25 cellular contexts compared by ENCODE assay signal in the genomic region with DNA sequence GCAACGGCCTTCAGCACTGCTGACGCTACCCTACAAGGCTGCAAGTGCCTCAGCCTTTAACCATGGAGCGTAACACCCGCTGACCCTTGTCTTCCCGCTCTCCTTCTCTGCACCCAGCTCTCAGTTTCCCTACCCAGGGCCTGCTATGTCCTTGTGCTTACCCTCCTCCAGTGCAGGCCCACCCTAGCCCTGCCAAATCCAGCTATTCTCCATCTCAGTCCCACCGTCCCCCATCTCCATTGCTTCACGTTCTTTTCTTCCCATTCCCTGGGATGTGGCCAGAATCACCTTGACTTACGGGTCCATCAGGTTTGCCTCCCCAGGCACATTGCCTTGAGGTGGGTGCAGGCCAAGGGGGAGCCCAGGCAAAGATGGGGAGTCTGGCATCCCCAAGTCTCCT.
DNase-seq lines count a peak whose midpoint lies in the region; ATAC-seq, FAIRE-seq and TF ChIP-seq lines count a peak whose summit lies in the region.
"Had no signal": no experiment of that assay in that cellular context is flagged by ENCODE, and none has a peak within 500 bp of the region (broad histone marks: within the 10 kb centered on the region; RNA-seq: fewer than 3 reads in every experiment).

No MANE protein-coding gene starts in this region.

- no peak overlapping the region for H3K14ac ChIP-seq in H9 (ENCODE audit: insufficient read depth, low read length)

- TF ChIP-seq EP300 in GM12878 (IDR thresholded peaks at IDR 0.05; ENCODE audit: borderline replicate concordance in 1 of 2, control insufficient read depth in 1 of 2, low read depth in 2 of 2, low read length in 2 of 2): no peak

- no TSS peak for BruUV-seq in GM12878 (replicated peaks; lab: Mats Ljungman, UMichigan)

- DNase-seq in H9 (peak; percentile 17), GM12878 (ENCODE audit: low read depth, low spot score) (no peak), naive B cell (no peak), cerebellar nuclear complex (lab: John Stamatoyannopoulos, UW) (no peak), NCI-H1436 (lab: John Stamatoyannopoulos, UW) (no peak)
- DNase-seq in stimulated activated naive B cell treated with anti-CD40 and anti-IgM and Interleukin-4, amounts not matched to agents 10 μg/mL and 1 μg/mL and 100 μg/mL, for 72 hours: no peak
- DNase-seq: CD8-positive, alpha-beta T cell; DND-41; HFFc6; KG1; MG63; NCI-H1694; NCI-H2029 treated with DMSO at 0.1 percent for 48 hours; NCI-H2227 treated with DMSO at 0.1 percent for 48 hours; NCI-H526 treated with DMSO at 0.1 percent for 48 hours; Peyer's patch; SHP77 treated with DMSO at 0.1 percent for 48 hours; SW 1271 had no signal

- TF ChIP-seq CTCF in H9 (conservative IDR thresholded peaks at IDR 0.05) (no peak), GM12878 (IDR thresholded peaks at IDR 0.05 in 2 of 3, conservative IDR thresholded peaks at IDR 0.05 in 1 of 3; ENCODE audit: control insufficient read depth in 2 of 3, extremely low read depth in 1 of 3, insufficient read depth in 1 of 3, low read depth in 3 of 3, low read length in 3 of 3) (no peak)

- H4K8ac ChIP-seq in H9 (replicated peaks; ENCODE audit: insufficient read length, low read depth, low read length): no peak overlapping the region

- H3K4me1 Mint-ChIP-seq in H9: peaks cover 15 to 22% of the 10 kb centered on the region in 2 experiments
- peaks cover 53 to 77% (median 74%) of the 10 kb centered on the region in 3 donors for H3K4me1 Mint-ChIP-seq in naive B cell
- H3K4me1 Mint-ChIP-seq in stimulated activated naive B cell treated with anti-CD40 and anti-IgM and Interleukin-4, amounts not matched to agents 10 μg/mL and 1 μg/mL and 100 μg/mL, for 72 hours: peaks cover 58 to 91% of the 10 kb centered on the region in 2 donors

- peaks cover 29 to 49% of the 10 kb centered on the region in 2 experiments for H3K36me3 ChIP-seq in GM12878 (ENCODE audit: control insufficient read depth in 2 of 2, insufficient read depth in 2 of 2, low read length in 1 of 2)
- H3K36me3 ChIP-seq: HAP-1, MG63, Peyer's patch had no signal

- no peak overlapping the region for H3K4me3 ChIP-seq in GM12878
- H3K4me3 ChIP-seq: A549, GM23338, HAP-1, MG63, Peyer's patch, SK-N-MC had no signal

- no peak overlapping the region for H2BK120ac ChIP-seq in H9 (ENCODE audit: low read depth, low read length, poor library complexity, severe bottlenecking)

- no peaks in the 10 kb centered on the region for H3K27me3 ChIP-seq in H9 (ENCODE audit: insufficient read depth, low read length)
- H3K27me3 ChIP-seq in GM12878 (replicated peaks in 1 of 2; ENCODE audit: control insufficient read depth in 2 of 2, insufficient read depth in 2 of 2, low read length in 1 of 2): no peaks in the 10 kb centered on the region
- H3K27me3 ChIP-seq: MG63, Peyer's patch had no signal

- no peak overlapping the region for H3K4ac ChIP-seq in H9 (ENCODE audit: low read depth, low read length)

- H2BK5ac ChIP-seq in H9 (ENCODE audit: insufficient read length, low read length): no peak overlapping the region

- no peak overlapping the region for H3K18ac ChIP-seq in H9 (ENCODE audit: insufficient read length, low read depth, low read length)

- H3K27me3 Mint-ChIP-seq in H9 (ENCODE audit: low read depth) (peaks cover 5% of the 10 kb centered on the region), naive B cell (no peaks in the 10 kb centered on the region)
- no peaks in the 10 kb centered on the region for H3K27me3 Mint-ChIP-seq in stimulated activated naive B cell treated with anti-CD40 and anti-IgM and Interleukin-4, amounts not matched to agents 10 μg/mL and 1 μg/mL and 100 μg/mL, for 72 hours

- CTCF ChIA-PET in GM12878 (lab: Yijun Ruan, JAX): interaction anchor here (0.9 kb wide), 1 partner anchor 14 kb away, joined by 3 read pairs; no protein-coding TSS in a partner anchor

- H2BK12ac ChIP-seq in H9 (ENCODE audit: insufficient read length, low read depth, low read length): no peak overlapping the region

- H4K91ac ChIP-seq in H9 (ENCODE audit: insufficient read length, low read depth, low read length): no peak overlapping the region

- no peak for FAIRE-seq in GM12878 (lab: Jason Lieb, UNC)
- FAIRE-seq: A549, HTR-8/SVneo had no signal

- 0 out of 2 replicates have a peak, but pooled peaks have one; percentile 21 for TF ChIP-seq POLR2A in GM12878 (IDR thresholded peaks at IDR 0.05; ENCODE audit: low read depth, low read length)

- in situ Hi-C loops in GM12878 (cut with MboI): loop anchor here (25.0 kb wide), 1 partner anchor 1044 kb away; no protein-coding TSS in a partner anchor

- H4K20me1 ChIP-seq in H9 (ENCODE audit: control insufficient read depth, insufficient read depth, insufficient read length) (no peaks in the 10 kb centered on the region), GM12878 (ENCODE audit: control insufficient read depth, insufficient read depth) (no peaks in the 10 kb centered on the region)

- no peaks in the 10 kb centered on the region for H3K9me3 Mint-ChIP-seq in H9
- H3K9me3 Mint-ChIP-seq in naive B cell: no peaks in the 10 kb centered on the region
- H3K9me3 Mint-ChIP-seq in stimulated activated naive B cell treated with anti-CD40 and anti-IgM and Interleukin-4, amounts not matched to agents 10 μg/mL and 1 μg/mL and 100 μg/mL, for 72 hours: no peaks in the 10 kb centered on the region
- H3K9me3 Mint-ChIP-seq: CD8-positive, alpha-beta T cell; GM23338; HFFc6 had no signal

- H3K27ac Mint-ChIP-seq in H9 (no peak overlapping the region), naive B cell (peak overlapping the region in 4 of 6 donors; percentile 78 to 86 (median 82))
- H3K27ac Mint-ChIP-seq in stimulated activated naive B cell treated with anti-CD40 and anti-IgM and Interleukin-4, amounts not matched to agents 10 μg/mL and 1 μg/mL and 100 μg/mL, for 72 hours: peak overlapping the region; percentile 82
- H3K27ac Mint-ChIP-seq: CD8-positive, alpha-beta T cell; GM23338; HFFc6 had no signal

- no peak overlapping the region for H3K4me2 ChIP-seq in H9 (ENCODE audit: insufficient read depth, insufficient read length, low read length)
- no peak overlapping the region for H3K4me2 ChIP-seq in GM12878 (ENCODE audit: control insufficient read depth, insufficient read depth)
- H3K4me2 ChIP-seq: A549, GM23338 had no signal

- H3K4me1 ChIP-seq in H9 (ENCODE audit: insufficient read depth, low read length) (peaks cover 4% of the 10 kb centered on the region; the same call in 1 of the 2 replicates), GM12878 (ENCODE audit: control insufficient read depth, insufficient read depth, low read length) (peaks cover 17% of the 10 kb centered on the region)
- H3K4me1 ChIP-seq: A549, Peyer's patch had no signal

- H3K36me3 Mint-ChIP-seq in H9 (ENCODE audit: insufficient read depth in 1 of 3, low read depth in 3 of 3) (no peaks in the 10 kb centered on the region), naive B cell (peaks cover 14 to 37% of the 10 kb centered on the region in 2 donors)
- H3K36me3 Mint-ChIP-seq in stimulated activated naive B cell treated with anti-CD40 and anti-IgM and Interleukin-4, amounts not matched to agents 10 μg/mL and 1 μg/mL and 100 μg/mL, for 72 hours: peaks cover 51 to 86% of the 10 kb centered on the region in 2 donors
- H3K36me3 Mint-ChIP-seq: CD8-positive, alpha-beta T cell had no signal

- POLR2A ChIA-PET in GM12878 (lab: Charles Lee): no interaction called here

- no peak overlapping the region for H4K5ac ChIP-seq in H9 (ENCODE audit: insufficient read length, low read depth, low read length)

- no peak overlapping the region for H2BK20ac ChIP-seq in H9 (ENCODE audit: low read depth, low read length, poor library complexity, severe bottlenecking)

- H3K56ac ChIP-seq in H9 (ENCODE audit: insufficient read length, low read depth, low read length): no peak overlapping the region

- no peaks in the 10 kb centered on the region for H3K9me3 ChIP-seq in H9 (ENCODE audit: control insufficient read depth, low read depth, low read length)
- H3K9me3 ChIP-seq in GM12878 (replicated peaks; ENCODE audit: control insufficient read depth, insufficient read depth, low read length): no peaks in the 10 kb centered on the region
- H3K9me3 ChIP-seq: A549, HAP-1, MG63, Peyer's patch had no signal

- no peak overlapping the region for H3K23ac ChIP-seq in H9 (ENCODE audit: insufficient read length, low read depth, low read length)

- H2AFZ ChIP-seq in H9 (ENCODE audit: low read length) (no peak overlapping the region), GM12878 (ENCODE audit: control insufficient read depth, low read depth, low read length) (no peak overlapping the region)
- H2AFZ ChIP-seq: GM23338 had no signal

- no peak for TF ChIP-seq RAD21 in GM12878 (IDR thresholded peaks at IDR 0.05; ENCODE audit: insufficient read depth, low read depth, low read length)

- H3K4me3 Mint-ChIP-seq in H9: no peak overlapping the region; a peak in 1 of 5 replicates
- peak overlapping the region in 2 of 8 donors; percentile 12 to 30 for H3K4me3 Mint-ChIP-seq in naive B cell
- H3K4me3 Mint-ChIP-seq in stimulated activated naive B cell treated with anti-CD40 and anti-IgM and Interleukin-4, amounts not matched to agents 10 μg/mL and 1 μg/mL and 100 μg/mL, for 72 hours: no peak overlapping the region
- H3K4me3 Mint-ChIP-seq: CD8-positive, alpha-beta T cell; GM23338; HFFc6 had no signal

- no peak overlapping the region for H2BK15ac ChIP-seq in H9 (ENCODE audit: low read depth, low read length)

- intact Hi-C loops in GM12878 (cut with micrococcal nuclease; ENCODE audit: unreplicated experiment): loop anchor here (10.0 kb wide), 1 partner anchor 62 kb away; no protein-coding TSS in a partner anchor

- no peak overlapping the region for H3T11ph ChIP-seq in H9 (ENCODE audit: low read length)

- ATAC-seq in GM12878 (no peak), naive B cell (ENCODE audit: low read depth in 2 of 2) (no peak), GM18909 (IDR thresholded peaks at IDR 0.05; ENCODE audit: poor library complexity, unreplicated experiment) (no peak)
- ATAC-seq in stimulated activated naive B cell treated with anti-CD40 and anti-IgM and Interleukin-4, amounts not matched to agents 10 μg/mL and 1 μg/mL and 100 μg/mL, for 72 hours (replicated peaks): no peak
- ATAC-seq: A549; CD8-positive, alpha-beta T cell; GM23338 had no signal

- H3K9ac ChIP-seq in H9 (ENCODE audit: extremely low read depth, insufficient read length, low read length): no peak overlapping the region
- no peak overlapping the region for H3K9ac ChIP-seq in GM12878 (ENCODE audit: control insufficient read depth, insufficient read depth, low read length)

- H2AK5ac ChIP-seq in H9 (ENCODE audit: insufficient read length, low read length): no peak overlapping the region

- SMC1A ChIA-PET in GM12878 (lab: Charles Lee; ENCODE audit: uncharacterized antibody, unreplicated experiment): interaction anchor here (0.9 kb wide), 1 partner anchor 81 kb away, joined by 3 read pairs; no protein-coding TSS in a partner anchor

- H3K79me2 ChIP-seq in H9 (ENCODE audit: insufficient read depth, low read length) (no peaks in the 10 kb centered on the region), GM12878 (ENCODE audit: control insufficient read depth, insufficient read depth, low read length) (peaks cover 7% of the 10 kb centered on the region)

- whole genome bisulfite sequencing in H9 (ENCODE audit: extremely low coverage, insufficient read length, low lambda C conversion rate): no CpG with 5 or more reads among the region's 8 CpGs
- 83% methylated on average over 8 of the region's 8 CpGs for WGBS in GM12878 (ENCODE audit: insufficient coverage, insufficient replicate concordance, low lambda C conversion rate, missing lambda C conversion rate)

- RAD21 ChIA-PET in GM12878 (lab: Charles Lee; ENCODE audit: unreplicated experiment): no interaction called here

- H3K79me1 ChIP-seq in H9 (ENCODE audit: insufficient read depth, low read depth, low read length, poor library complexity, severe bottlenecking): no peaks in the 10 kb centered on the region

- H3K27ac ChIP-seq in H9 (ENCODE audit: insufficient read length, low read depth, low read length) (no peak overlapping the region), GM12878 (ENCODE audit: control insufficient read depth, insufficient read depth) (no peak overlapping the region)
- H3K27ac ChIP-seq: A549, C4-2B, Peyer's patch, SK-N-MC had no signal

- H3K23me2 ChIP-seq in H9 (ENCODE audit: insufficient read length, low read depth, low read length, poor library complexity, severe bottlenecking): no peaks in the 10 kb centered on the region

Comparison
In these comparisons a context has a peak if more than half of its experiments do, and no peak if none do; other contexts are left out.
1. H3K27ac Mint-ChIP-seq: peak in naive B cell (4 of 6) and stimulated activated naive B cell treated with anti-CD40 and anti-IgM and Interleukin-4, amounts not matched to agents 10 μg/mL and 1 μg/mL and 100 μg/mL, for 72 hours (single experiment); none in H9 (0 of 3).